8 cellular contexts compared by ENCODE assay signal in genomic region chr3:48548731-48549705, GRCh38. TPM values are rescaled to one million over a fixed set of nuclear protein-coding genes. Genes with fewer than 3 reads are reported as not detected.
DNase-seq lines count a peak whose midpoint lies in the region; ATAC-seq lines count a peak whose summit lies in the region.

No MANE protein-coding gene starts in this region.

- H3K27me3 ChIP-seq in MG63 = no peaks in the 10 kb centered on the region

- peak; percentile 84 for DNase-seq in AG08395 (ENCODE audit: low spot score)
- DNase-seq in MG63 = peak; percentile 56
- DNase-seq in T-helper 1 cell = peak; percentile 58 to 77 (median 72)
- peak; percentile 60 for DNase-seq in amniotic epithelial cell (ENCODE audit: low read depth)
- peak; percentile 90 for DNase-seq in left cardiac atrium
- DNase-seq in pulmonary artery endothelial cell (ENCODE audit: low read depth, low spot score) = peak; percentile 29

- H3K9me3 ChIP-seq in MG63 = no peaks in the 10 kb centered on the region

- no peaks in the 10 kb centered on the region for H3K36me3 ChIP-seq in MG63

- peak; percentile 73 for ATAC-seq in GM18907 (IDR thresholded peaks at IDR 0.05; ENCODE audit: unreplicated experiment)
- peak; percentile 93 to 95 for ATAC-seq in left cardiac atrium
- no peak for ATAC-seq in GM19035 (IDR thresholded peaks at IDR 0.05; ENCODE audit: unreplicated experiment)

- H3K4me3 ChIP-seq in MG63 = no peak overlapping the region

- intact Hi-C loops in left cardiac atrium (cut with DNase I) = loop anchor here (2.0 to 5.0 kb wide), 2 partner anchors 84 to 87 kb away; no protein-coding TSS in a partner anchor

RNA-seq across cellular contexts. Expression of gene PFKFB4, which starts 7.6 kb away (rescaled TPM):
- total RNA-seq in MG63 (2014; rRNA removed; shearing (Covaris generic); ENCODE audit: low replicate concordance) = 0.84 and 3.2 TPM in 2 replicates
- total RNA-seq in left cardiac atrium (1 to 10 TPM; 2.0 to 2.9 TPM), pulmonary artery endothelial cell (3.1 TPM in 2 replicates)

RNA-seq across cellular contexts. Expression of gene UCN2, which starts 14.6 kb away (rescaled TPM):
- total RNA-seq in MG63 (2014; rRNA removed; shearing (Covaris generic); ENCODE audit: low replicate concordance) = 1.1 TPM in 1 of 2 replicates, not detected in the other
- not detected for total RNA-seq in left cardiac atrium
- total RNA-seq in pulmonary artery endothelial cell = 0.07 TPM in 1 of 2 replicates, not detected in the other

RNA-seq across cellular contexts. Expression of gene SHISA5, which starts 45.0 kb away (rescaled TPM):
- total RNA-seq in MG63 (2014; rRNA removed; shearing (Covaris generic); ENCODE audit: low replicate concordance) = 94.4 and 113 TPM in 2 replicates
- 100 to 1,000 TPM in 1 of 2 donors, 10 to 100 TPM in 1; 73.3 to 108 TPM for total RNA-seq in left cardiac atrium
- 132 and 156 TPM in 2 replicates for total RNA-seq in pulmonary artery endothelial cell

RNA-seq across cellular contexts. Expression of gene COL7A1, which starts 46.1 kb away (rescaled TPM):
- 1.3 and 12.2 TPM in 2 replicates for total RNA-seq in MG63 (2014; rRNA removed; shearing (Covaris generic); ENCODE audit: low replicate concordance)
- total RNA-seq in left cardiac atrium = 1 to 10 TPM; 5.2 to 5.5 TPM
- 0.13 and 0.25 TPM in 2 replicates for total RNA-seq in pulmonary artery endothelial cell

Comparison
In these comparisons a context has a peak if more than half of its experiments do, and no peak if none do; other contexts are left out.
1. DNase-seq: peak in every context shown above with its lines; median percentile 90 in left cardiac atrium; 84 in AG08395; 72 in T-helper 1 cell; 60 in amniotic epithelial cell; 56 in MG63; 29 in pulmonary artery endothelial cell.